9 cellular contexts compared by ENCODE assay signal in genomic region chr16:2671741-2672140, GRCh38. TPM values are rescaled to one million over a fixed set of nuclear protein-coding genes. Genes with fewer than 3 reads are reported as not detected.
A peak's percentile ranks its signal among the peaks of the same experiment; 100 is the strongest.
DNase-seq lines count a peak whose midpoint lies in the region; ATAC-seq and TF ChIP-seq lines count a peak whose summit lies in the region.
"Had no signal": no experiment of that assay in that cellular context is flagged by ENCODE, and none has a peak within 500 bp of the region (broad histone marks: within the 10 kb centered on the region; RNA-seq: fewer than 3 reads in every experiment).

No MANE protein-coding gene starts in this region.

- H3K4me1 ChIP-seq in fibroblast of lung (ENCODE audit: control insufficient read depth, extremely low read depth, insufficient read depth, low read length) (no peaks in the 10 kb centered on the region), skeletal muscle tissue (ENCODE audit: control insufficient read depth in 3 of 3, insufficient read depth in 3 of 3, low read length in 3 of 3) (peaks cover 12 to 18% (median 15%) of the 10 kb centered on the region in 3 donors)

- no peak for ATAC-seq in activated CD4-positive, alpha-beta T cell treated with anti-CD3 and anti-CD28 coated beads for 36 hours
- no peak for ATAC-seq in GM19467 (IDR thresholded peaks at IDR 0.05; ENCODE audit: unreplicated experiment)
- ATAC-seq in HG02759 (IDR thresholded peaks at IDR 0.05; ENCODE audit: unreplicated experiment): no peak

- H3K36me3 ChIP-seq in fibroblast of lung (ENCODE audit: control insufficient read depth, insufficient read depth, low read length): no peaks in the 10 kb centered on the region
- H3K36me3 ChIP-seq in skeletal muscle tissue (ENCODE audit: control insufficient read depth in 3 of 3, insufficient read depth in 3 of 3, low read length in 3 of 3): peaks cover 0 to 10% (median 2%) of the 10 kb centered on the region in 3 donors

- H3K79me2 ChIP-seq in fibroblast of lung (ENCODE audit: control insufficient read depth, insufficient read depth, low read length): peaks cover 9% of the 10 kb centered on the region

- no peaks in the 10 kb centered on the region for H4K20me1 ChIP-seq in fibroblast of lung (ENCODE audit: control insufficient read depth, extremely low read depth, insufficient read depth, low read length)

- no peak for TF ChIP-seq CTCF in VCaP (conservative IDR thresholded peaks at IDR 0.05)
- TF ChIP-seq CTCF in fibroblast of lung (conservative IDR thresholded peaks at IDR 0.05 in 1 of 2, IDR thresholded peaks at IDR 0.05 in 1 of 2; ENCODE audit: low read depth in 1 of 2, low read length in 2 of 2): no peak

- peaks cover 18% of the 10 kb centered on the region for H3K36me3 Mint-ChIP-seq in activated CD4-positive, alpha-beta T cell treated with anti-CD3 and anti-CD28 coated beads for 36 hours (ENCODE audit: low read depth)

- H3K9ac ChIP-seq in fibroblast of lung (ENCODE audit: insufficient read depth, low read length) (no peak overlapping the region), skeletal muscle tissue (ENCODE audit: low read depth in 1 of 3, low read length in 3 of 3) (peak overlapping the region in 2 of 3 donors; percentile 43 to 79)

- CTCF ChIA-PET in activated CD4-positive, alpha-beta T cell treated with anti-CD3 and anti-CD28 coated beads for 36 hours (lab: Charles Lee): interaction anchor here (0.7 kb wide), 1 partner anchor 839 kb away, joined by 3 read pairs; no protein-coding TSS in a partner anchor

- peak overlapping the region; percentile 69 for H3K4me2 ChIP-seq in fibroblast of lung (ENCODE audit: extremely low read depth, insufficient read depth, low read length)

- H3K4me3 ChIP-seq in fibroblast of lung (replicated peaks in 1 of 4; ENCODE audit: control extremely low read depth in 1 of 4, insufficient read depth in 1 of 4, low read depth in 3 of 4, low read length in 4 of 4) (peak overlapping the region in 2 of 4 experiments; percentile 60 to 70), skeletal muscle tissue (ENCODE audit: low read length in 3 of 3) (peak overlapping the region in 1 of 3 donors; percentile 7)

- H3K27ac Mint-ChIP-seq in activated CD4-positive, alpha-beta T cell treated with anti-CD3 and anti-CD28 coated beads for 36 hours: no peak overlapping the region

- DNase-seq in activated CD4-positive, alpha-beta T cell treated with anti-CD3 and anti-CD28 coated beads for 36 hours: no peak
- no peak for DNase-seq in activated CD4-positive, alpha-beta T cell treated with anti-CD3 and anti-CD28 coated beads for 48 hours
- no peak for DNase-seq in fibroblast of lung (ENCODE audit: low read depth in 2 of 2)
- no peak for DNase-seq in CD1c-positive myeloid dendritic cell (ENCODE audit: extremely low spot score)
- DNase-seq: substantia nigra had no signal

- no peak overlapping the region for H2AFZ ChIP-seq in fibroblast of lung (ENCODE audit: low read length)

- intact Hi-C loops in activated CD4-positive, alpha-beta T cell treated with anti-CD3 and anti-CD28 coated beads for 36 hours (cut with DNase I, micrococcal nuclease): loop anchor here in 1 of 2 experiments (2.0 to 5.0 kb wide), 4 partner anchors 105 to 1364 kb away; partner anchors contain the start of genes ELOB, FLYWCH2, PAQR4 and UBE2I

- H3K27me3 Mint-ChIP-seq in activated CD4-positive, alpha-beta T cell treated with anti-CD3 and anti-CD28 coated beads for 36 hours: no peaks in the 10 kb centered on the region

- H3K27me3 ChIP-seq in fibroblast of lung (ENCODE audit: control insufficient read depth, insufficient read depth, low read length): no peaks in the 10 kb centered on the region
- no peaks in the 10 kb centered on the region for H3K27me3 ChIP-seq in skeletal muscle tissue (ENCODE audit: control insufficient read depth in 3 of 3, insufficient read depth in 3 of 3, low read length in 3 of 3)

- H3K4me1 Mint-ChIP-seq in activated CD4-positive, alpha-beta T cell treated with anti-CD3 and anti-CD28 coated beads for 36 hours: peaks cover 28% of the 10 kb centered on the region

- no peaks in the 10 kb centered on the region for H3K9me3 Mint-ChIP-seq in activated CD4-positive, alpha-beta T cell treated with anti-CD3 and anti-CD28 coated beads for 36 hours (ENCODE audit: low read depth)

- H3K4me3 Mint-ChIP-seq in activated CD4-positive, alpha-beta T cell treated with anti-CD3 and anti-CD28 coated beads for 36 hours: peak overlapping the region; percentile 80

- H3K27ac ChIP-seq in VCaP: peak overlapping the region; percentile 59; the same call in 1 of the 2 replicates
- H3K27ac ChIP-seq in fibroblast of lung (ENCODE audit: insufficient read depth, low read length): no peak overlapping the region
- H3K27ac ChIP-seq in skeletal muscle tissue (ENCODE audit: low read depth, low read length): no peak overlapping the region

- POLR2A ChIA-PET in activated CD4-positive, alpha-beta T cell treated with anti-CD3 and anti-CD28 coated beads for 36 hours (lab: Charles Lee): no interaction called here

- H3K9me3 ChIP-seq in fibroblast of lung (ENCODE audit: control insufficient read depth, insufficient read depth, low read depth, low read length) (no peaks in the 10 kb centered on the region), skeletal muscle tissue (ENCODE audit: control insufficient read depth in 3 of 3, low read length in 3 of 3) (no peaks in the 10 kb centered on the region)

RNA-seq across cellular contexts. Expression of gene KCTD5, which starts 10.6 kb away (rescaled TPM):
- total RNA-seq in activated CD4-positive, alpha-beta T cell treated with anti-CD3 and anti-CD28 coated beads for 36 hours: 10 to 100 TPM; 24.0 to 26.2 TPM
- 15.2 and 21.6 TPM in 2 replicates for total RNA-seq in fibroblast of lung
- 25.9 and 35.2 TPM in 2 replicates for polyA plus RNA-seq in fibroblast of lung
- polyA plus RNA-seq in fibroblast of lung (2012): 17.4 and 23.8 TPM in 2 replicates
- polyA minus RNA-seq in fibroblast of lung (ENCODE audit: low replicate concordance): 35.0 and 37.5 TPM in 2 replicates
- 13.6 TPM for total RNA-seq in skeletal muscle tissue

RNA-seq across cellular contexts. Expression of gene PRSS27, which starts 48.3 kb away (rescaled TPM):
- 1 to 10 TPM; 2.3 to 2.4 TPM for total RNA-seq in activated CD4-positive, alpha-beta T cell treated with anti-CD3 and anti-CD28 coated beads for 36 hours
- 1.0 and 1.2 TPM in 2 replicates for total RNA-seq in fibroblast of lung
- polyA plus RNA-seq in fibroblast of lung: 0.16 and 0.24 TPM in 2 replicates
- 0.38 and 0.57 TPM in 2 replicates for polyA plus RNA-seq in fibroblast of lung (2012)
- 0.11 TPM in 1 of 2 replicates, not detected in the other for polyA minus RNA-seq in fibroblast of lung (ENCODE audit: low replicate concordance)
- not detected for total RNA-seq in skeletal muscle tissue
